ENCODE assay signal across 39 cellular contexts in genomic region chr9:87647114-87647513, GRCh38.
"Had no signal": no experiment of that assay in that cellular context is flagged by ENCODE, and none has a peak within 500 bp of the region (broad histone marks: within the 10 kb centered on the region; RNA-seq: fewer than 3 reads in every experiment).

No MANE protein-coding gene starts in this region.

- H3K27ac ChIP-seq: ascending aorta, cardiac muscle cell, KMS-11, PC-9, RWPE1, VCaP had no signal

- H3K9me3 Mint-ChIP-seq: activated CD4-positive, alpha-beta memory T cell treated with anti-CD3 and anti-CD28 coated beads, Interleukin-2, amount 10 ng/mL, durations not matched to agents 7 days and 5 days; activated naive CD8-positive, alpha-beta T cell treated with anti-CD3 and anti-CD28 coated beads for 36 hours; activated T-cell treated with anti-CD3 and anti-CD28 coated beads, Interleukin-2, amount 50 U/mL, for 72 hours; activated T-helper 17 cell treated with anti-CD3 and anti-CD28 coated beads, Interleukin-2, amount 50 U/mL, for 72 hours; central memory CD8-positive, alpha-beta T cell had no signal

- H2AFZ ChIP-seq: PC-9 had no signal

- FAIRE-seq: RCC 7860 had no signal

- H3K4me3 Mint-ChIP-seq: activated CD4-positive, alpha-beta memory T cell treated with anti-CD3 and anti-CD28 coated beads, Interleukin-2, amount 10 ng/mL, durations not matched to agents 7 days and 5 days; activated CD8-positive, alpha-beta memory T cell treated with anti-CD3 and anti-CD28 coated beads, Interleukin-2, amount 10 ng/mL, durations not matched to agents 7 days and 5 days; activated naive CD8-positive, alpha-beta T cell treated with anti-CD3 and anti-CD28 coated beads for 36 hours; activated T-cell treated with anti-CD3 and anti-CD28 coated beads, Interleukin-2, amount 50 U/mL, for 72 hours; activated T-helper 17 cell treated with anti-CD3 and anti-CD28 coated beads, Interleukin-2, amount 50 U/mL, for 72 hours; central memory CD8-positive, alpha-beta T cell had no signal

- H3K4me1 Mint-ChIP-seq: activated CD4-positive, alpha-beta memory T cell treated with anti-CD3 and anti-CD28 coated beads, Interleukin-2, amount 10 ng/mL, durations not matched to agents 7 days and 5 days; activated CD8-positive, alpha-beta memory T cell treated with anti-CD3 and anti-CD28 coated beads, Interleukin-2, amount 10 ng/mL, durations not matched to agents 7 days and 5 days; activated naive CD8-positive, alpha-beta T cell treated with anti-CD3 and anti-CD28 coated beads for 36 hours; activated T-helper 17 cell treated with anti-CD3 and anti-CD28 coated beads, Interleukin-2, amount 50 U/mL, for 72 hours; central memory CD8-positive, alpha-beta T cell had no signal

- DNase-seq: activated CD4-positive, alpha-beta memory T cell treated with anti-CD3 and anti-CD28 coated beads, Interleukin-2, amount 10 ng/mL, durations not matched to agents 7 days and 5 days; activated CD4-positive, alpha-beta T cell treated with anti-CD3 and anti-CD28 coated beads for 1 hour; activated CD4-positive, alpha-beta T cell treated with anti-CD3 and anti-CD28 coated beads for 48 hours; activated CD4-positive, CD25-positive, alpha-beta regulatory T cell; activated CD8-positive, alpha-beta memory T cell treated with anti-CD3 and anti-CD28 coated beads for 24 hours; activated CD8-positive, alpha-beta memory T cell treated with anti-CD3 and anti-CD28 coated beads, Interleukin-2, amount 10 ng/mL, durations not matched to agents 7 days and 5 days; activated CD8-positive, alpha-beta memory T cell treated with anti-CD3 and anti-CD28 coated beads, Interleukin-2, amount 50 U/mL, for 48 hours; activated effector memory CD4-positive, alpha-beta T cell treated with anti-CD3 and anti-CD28 coated beads, Interleukin-2, amount 50 U/mL, for 16 hours; activated naive CD4-positive, alpha-beta T cell; activated naive CD4-positive, alpha-beta T cell treated with anti-CD3 and anti-CD28 coated beads, Interleukin-2, amount 50 U/mL, for 16 hours; activated naive CD8-positive, alpha-beta T cell treated with anti-CD3 and anti-CD28 coated beads for 36 hours; activated T-cell treated with anti-CD3 and anti-CD28 coated beads, Interleukin-2, amount 50 U/mL, for 1 hour; activated T-cell treated with anti-CD3 and anti-CD28 coated beads, Interleukin-2, amount 50 U/mL, for 72 hours; amygdala; MM.1S; MV-4-11; NCI-H1092; NCI-H1436 treated with DMSO at 0.1 percent for 48 hours; NCI-H187; NCI-H2029 treated with DMSO at 0.1 percent for 48 hours; NCI-H2107; NCI-H2171; NCI-H510A; NCI-H526; NCI-H748 treated with DMSO at 0.1 percent for 48 hours; PC-9; SIG-M5; SW 1271; T-helper 1 cell; T-helper 2 cell; T-helper 9 cell had no signal

- H3K36me3 ChIP-seq: ascending aorta had no signal

- H3K36me3 Mint-ChIP-seq: activated CD8-positive, alpha-beta memory T cell treated with anti-CD3 and anti-CD28 coated beads, Interleukin-2, amount 10 ng/mL, durations not matched to agents 7 days and 5 days; activated naive CD8-positive, alpha-beta T cell treated with anti-CD3 and anti-CD28 coated beads for 36 hours had no signal

- H3K9ac ChIP-seq: KMS-11 had no signal

- H3K27me3 ChIP-seq: ascending aorta, cardiac muscle cell had no signal

- H3K27ac Mint-ChIP-seq: activated CD4-positive, alpha-beta memory T cell treated with anti-CD3 and anti-CD28 coated beads, Interleukin-2, amount 10 ng/mL, durations not matched to agents 7 days and 5 days; activated CD8-positive, alpha-beta memory T cell treated with anti-CD3 and anti-CD28 coated beads, Interleukin-2, amount 10 ng/mL, durations not matched to agents 7 days and 5 days; activated naive CD8-positive, alpha-beta T cell treated with anti-CD3 and anti-CD28 coated beads for 36 hours; activated T-cell treated with anti-CD3 and anti-CD28 coated beads, Interleukin-2, amount 50 U/mL, for 72 hours; activated T-helper 17 cell treated with anti-CD3 and anti-CD28 coated beads, Interleukin-2, amount 50 U/mL, for 72 hours had no signal

- H3K4me1 ChIP-seq: ascending aorta had no signal

- H3K4me2 ChIP-seq: KMS-11, PC-9 had no signal

- H3K9me3 ChIP-seq: ascending aorta had no signal

- H3K27me3 Mint-ChIP-seq: activated CD8-positive, alpha-beta memory T cell treated with anti-CD3 and anti-CD28 coated beads, Interleukin-2, amount 10 ng/mL, durations not matched to agents 7 days and 5 days; activated naive CD8-positive, alpha-beta T cell treated with anti-CD3 and anti-CD28 coated beads for 36 hours had no signal

- H3K4me3 ChIP-seq: ascending aorta, cardiac muscle cell, PC-9 had no signal
